9 cellular contexts compared by ENCODE assay signal in genomic region chr13:45847554-45848224, GRCh38. TPM values are rescaled to one million over a fixed set of nuclear protein-coding genes. Genes with fewer than 3 reads are reported as not detected.
DNase-seq lines count a peak whose midpoint lies in the region; ATAC-seq, FAIRE-seq and TF ChIP-seq lines count a peak whose summit lies in the region.
"Had no signal": no experiment of that assay in that cellular context is flagged by ENCODE, and none has a peak within 500 bp of the region (broad histone marks: within the 10 kb centered on the region; RNA-seq: fewer than 3 reads in every experiment).

No MANE protein-coding gene starts in this region.

- H3K9me3 ChIP-seq in right lobe of liver (no peaks in the 10 kb centered on the region), HepG2 (ENCODE audit: low read length) (no peaks in the 10 kb centered on the region), GM12878 (replicated peaks; ENCODE audit: control insufficient read depth, insufficient read depth, low read length) (no peaks in the 10 kb centered on the region)

- DNase-seq in right lobe of liver, result peak in 1 of 3 donors; percentile 47
- no peak for DNase-seq in HepG2 (ENCODE audit: low spot score)
- peak; percentile 63 for DNase-seq in NOMO-1 treated with dmso at 0.1 percent for 144 hours (lab: John Stamatoyannopoulos, UW; ENCODE audit: unreplicated experiment)
- DNase-seq in GM12878 (ENCODE audit: low read depth, low spot score), result no peak
- DNase-seq in renal cortical epithelial cell (ENCODE audit: low read depth), result peak; percentile 85
- DNase-seq in NCI-H146 (lab: John Stamatoyannopoulos, UW), result no peak
- DNase-seq in NCI-H1436 treated with DMSO at 0.1 percent for 48 hours (lab: John Stamatoyannopoulos, UW), result no peak

- H2AFZ ChIP-seq in HepG2 (ENCODE audit: low read length) (no peak overlapping the region), GM12878 (ENCODE audit: control insufficient read depth, low read depth, low read length) (no peak overlapping the region)

- RAD21 ChIA-PET in GM12878 (lab: Charles Lee; ENCODE audit: unreplicated experiment), result no interaction called here

- BruUV-seq in HepG2 (replicated peaks; lab: Mats Ljungman, UMichigan) (no TSS peak), GM12878 (replicated peaks; lab: Mats Ljungman, UMichigan) (no TSS peak)

- POLR2A ChIA-PET in HepG2 (lab: Yijun Ruan, JAX) (no interaction called here), GM12878 (lab: Charles Lee) (interaction anchor here (0.6 kb wide), 1 partner anchor 128 kb away, joined by 3 read pairs; no protein-coding TSS in a partner anchor)

- ATAC-seq in right lobe of liver (peak; percentile 56 to 74 (median 68)), HepG2 (no peak), GM12878 (peak; percentile 74), GM18870 (IDR thresholded peaks at IDR 0.05; ENCODE audit: unreplicated experiment) (no peak)

- H3K4me1 ChIP-seq in right lobe of liver (peaks cover 0 to 6% (median under 1%) of the 10 kb centered on the region in 4 donors), HepG2 (ENCODE audit: insufficient read depth, low read length) (no peaks in the 10 kb centered on the region), GM12878 (ENCODE audit: control insufficient read depth, insufficient read depth, low read length) (peaks cover 11% of the 10 kb centered on the region)

- FAIRE-seq in HepG2 (lab: Jason Lieb, UNC) (no peak), GM12878 (lab: Jason Lieb, UNC) (no peak)

- H3K79me2 ChIP-seq in HepG2 (ENCODE audit: insufficient read depth, low read length) (no peaks in the 10 kb centered on the region), GM12878 (ENCODE audit: control insufficient read depth, insufficient read depth, low read length) (no peaks in the 10 kb centered on the region)

- H3K27me3 ChIP-seq in right lobe of liver (peaks cover 5 to 9% of the 10 kb centered on the region in 2 donors), HepG2 (ENCODE audit: control insufficient read depth in 1 of 2, insufficient read depth in 2 of 2, low read length in 2 of 2) (peaks cover 6 to 75% of the 10 kb centered on the region in 2 experiments), GM12878 (replicated peaks in 1 of 2; ENCODE audit: control insufficient read depth in 2 of 2, insufficient read depth in 2 of 2, low read length in 1 of 2) (peaks cover 0 to 30% of the 10 kb centered on the region in 2 experiments)

- H4K20me1 ChIP-seq in HepG2 (ENCODE audit: insufficient read depth, low read length) (no peaks in the 10 kb centered on the region), GM12878 (ENCODE audit: control insufficient read depth, insufficient read depth) (no peaks in the 10 kb centered on the region)

- H3K27ac ChIP-seq in right lobe of liver (no peak overlapping the region), HepG2 (ENCODE audit: extremely low read length, insufficient read depth, low read length) (no peak overlapping the region), GM12878 (ENCODE audit: control insufficient read depth, insufficient read depth) (no peak overlapping the region)

- H3K4me3 ChIP-seq in right lobe of liver (no peak overlapping the region), HepG2 (replicated peaks in 1 of 3; ENCODE audit: insufficient read depth in 1 of 3, low read depth in 2 of 3, low read length in 3 of 3) (no peak overlapping the region), GM12878 (no peak overlapping the region)

- H3K9ac ChIP-seq in HepG2 (ENCODE audit: insufficient read depth, low read depth, low read length) (no peak overlapping the region), GM12878 (ENCODE audit: control insufficient read depth, insufficient read depth, low read length) (no peak overlapping the region)

- SMC1A ChIA-PET in GM12878 (lab: Charles Lee; ENCODE audit: uncharacterized antibody, unreplicated experiment), result no interaction called here

- TF ChIP-seq RAD21 in HepG2 (CRISPR knock-in tag; IDR thresholded peaks at IDR 0.05), result no peak
- TF ChIP-seq RAD21 in GM12878 (IDR thresholded peaks at IDR 0.05; ENCODE audit: insufficient read depth, low read depth, low read length), result no peak

- H3K36me3 ChIP-seq in right lobe of liver (no peaks in the 10 kb centered on the region), HepG2 (replicated peaks in 1 of 2; ENCODE audit: control insufficient read depth in 1 of 2, insufficient read depth in 2 of 2, low read length in 2 of 2) (no peaks in the 10 kb centered on the region; a peak in 1 of 5 replicates), GM12878 (ENCODE audit: control insufficient read depth in 2 of 2, insufficient read depth in 2 of 2, low read length in 1 of 2) (no peaks in the 10 kb centered on the region)

- TF ChIP-seq CTCF in right lobe of liver (IDR thresholded peaks at IDR 0.05) (no peak), HepG2 (CRISPR knock-in tag; IDR thresholded peaks at IDR 0.05) (no peak), GM12878 (IDR thresholded peaks at IDR 0.05 in 2 of 3, conservative IDR thresholded peaks at IDR 0.05 in 1 of 3; ENCODE audit: control insufficient read depth in 2 of 3, extremely low read depth in 1 of 3, insufficient read depth in 1 of 3, low read depth in 3 of 3, low read length in 3 of 3) (no peak)

- in situ Hi-C loops in HepG2 (cut with HindIII; ENCODE audit: extremely low pct_ligation_motif_present, low pct_unique_long_range_greater_than_20kb), result no loop called here
- in situ Hi-C loops in GM12878 (cut with MboI), result no loop called here

- TF ChIP-seq EP300 in HepG2 (IDR thresholded peaks at IDR 0.05; ENCODE audit: low read depth in 2 of 2, low read length in 2 of 2) (no peak), HepG2 (CRISPR knock-in tag; IDR thresholded peaks at IDR 0.05; ENCODE audit: borderline replicate concordance) (no peak), GM12878 (IDR thresholded peaks at IDR 0.05; ENCODE audit: borderline replicate concordance in 1 of 2, control insufficient read depth in 1 of 2, low read depth in 2 of 2, low read length in 2 of 2) (no peak)

- no peak overlapping the region for H3K4me2 ChIP-seq in HepG2 (ENCODE audit: low read depth, low read length)
- peak overlapping the region; percentile 58; the same call in 1 of the 2 replicates for H3K4me2 ChIP-seq in GM12878 (ENCODE audit: control insufficient read depth, insufficient read depth)

- no peak for TF ChIP-seq POLR2A in right lobe of liver (IDR thresholded peaks at IDR 0.05)
- no peak for TF ChIP-seq POLR2A in HepG2 (IDR thresholded peaks at IDR 0.05; ENCODE audit: insufficient read depth in 1 of 2, low read depth in 2 of 2, low read length in 2 of 2)
- no peak for TF ChIP-seq POLR2A in GM12878 (IDR thresholded peaks at IDR 0.05; ENCODE audit: low read depth, low read length)

- CTCF ChIA-PET in HepG2 (lab: Yijun Ruan, JAX; ENCODE audit: low intra/inter-chr PET ratio, low total read pairs) (no interaction called here), GM12878 (lab: Yijun Ruan, JAX) (interaction anchor here (1.0 to 1.4 kb wide), 2 partner anchors 31 to 32 kb away, joined by 3 to 4 read pairs; no protein-coding TSS in a partner anchor)

- intact Hi-C loops in right lobe of liver (cut with DNase I) (no loop called here), HepG2 (cut with micrococcal nuclease; ENCODE audit: unreplicated experiment) (no loop called here), GM12878 (cut with micrococcal nuclease; ENCODE audit: unreplicated experiment) (no loop called here)

- WGBS in right lobe of liver (ENCODE audit: insufficient coverage, low coverage, low lambda C conversion rate, missing lambda C conversion rate), result 37% methylated on average over 12 of the region's 13 CpGs
- 30% methylated on average over 11 of the region's 13 CpGs for WGBS in HepG2 (ENCODE audit: low lambda C conversion rate)
- 15% methylated on average over 13 of the region's 13 CpGs for WGBS in GM12878 (ENCODE audit: insufficient coverage, insufficient replicate concordance, low lambda C conversion rate, missing lambda C conversion rate)

TF ChIP-seq in GM12878, 131 proteins besides CTCF, POLR2A, EP300 and RAD21 (continues in another document):
- TF ChIP-seq ZNF622 (IDR thresholded peaks at IDR 0.05), result no peak

RNA-seq across cellular contexts. Expression of gene SIAH3, which starts 3.9 kb away (rescaled TPM):
- total RNA-seq in right lobe of liver, result not detected
- not detected in 2 replicates for total RNA-seq in HepG2 (2016; rRNA removed; fragmentation: Illumina TruSeq; extraction: Trizol)
- total RNA-seq in HepG2 (2016; cell fraction: cytosol; rRNA removed; fragmentation: Illumina TruSeq; extraction: Trizol; ENCODE audit: low read depth), result not detected in 2 replicates
- total RNA-seq in HepG2 (2016; cell fraction: insoluble cytoplasmic fraction; rRNA removed; fragmentation: Illumina TruSeq; extraction: Trizol), result not detected in 2 replicates
- total RNA-seq in HepG2 (2016; cell fraction: membrane; rRNA removed; fragmentation: Illumina TruSeq; extraction: Trizol), result not detected in 2 replicates
- not detected in 2 replicates for total RNA-seq in HepG2 (2016; cell fraction: nucleus; rRNA removed; fragmentation: Illumina TruSeq; extraction: Trizol)
- polyA plus RNA-seq in HepG2 (2011; rRNA removed), result not detected in 2 replicates
- not detected in 2 replicates for polyA plus RNA-seq in HepG2 (2011; cell fraction: cytosol; rRNA removed)
- polyA plus RNA-seq in HepG2 (2011; cell fraction: nucleus; rRNA removed), result not detected in 2 replicates
- 0.01 TPM in 1 of 2 replicates, not detected in the other for polyA plus RNA-seq in HepG2 (2012)
- not detected in 2 replicates for polyA plus RNA-seq in HepG2 (2016; cell fraction: cytosol; fragmentation: Illumina TruSeq; extraction: Trizol; ENCODE audit: low read depth)
- polyA plus RNA-seq in HepG2 (2016; cell fraction: insoluble cytoplasmic fraction; fragmentation: Illumina TruSeq; extraction: Trizol; ENCODE audit: low read depth), result not detected in 2 replicates
- polyA plus RNA-seq in HepG2 (2016; cell fraction: membrane; fragmentation: Illumina TruSeq; extraction: Trizol; ENCODE audit: low read depth), result not detected in 2 replicates
- polyA plus RNA-seq in HepG2 (2016; cell fraction: nucleus; fragmentation: Illumina TruSeq; extraction: Trizol; ENCODE audit: insufficient read depth, low read depth), result not detected in 2 replicates
- polyA minus RNA-seq in HepG2 (2011; rRNA and poly(A)+ RNA removed; ENCODE audit: low replicate concordance), result not detected in 2 replicates
- polyA minus RNA-seq in HepG2 (2011; cell fraction: cytosol; rRNA and poly(A)+ RNA removed), result not detected in 2 replicates
- polyA minus RNA-seq in HepG2 (2011; cell fraction: nucleus; rRNA and poly(A)+ RNA removed), result not detected in 2 replicates
- not detected in 2 replicates for total RNA-seq in GM12878 (2013; cell fraction: nucleolus; rRNA removed)
- total RNA-seq in GM12878 (2014; rRNA removed), result not detected in 2 replicates
- not detected in 2 replicates for total RNA-seq in GM12878 (2014; rRNA removed; fragmentation: Illumina TruSeq; extraction: Trizol)
- not detected in 2 replicates for total RNA-seq in GM12878 (2021)
- polyA plus RNA-seq in GM12878 (2011; ENCODE audit: low read depth), result not detected
- not detected in 2 replicates for polyA plus RNA-seq in GM12878 (2011; rRNA removed)
- polyA plus RNA-seq in GM12878 (2011; cell fraction: cytosol; rRNA removed), result not detected in 2 replicates
- polyA plus RNA-seq in GM12878 (2011; cell fraction: nucleus; rRNA removed), result not detected in 2 replicates
- polyA plus RNA-seq in GM12878 (2012), result not detected in 2 replicates
- not detected in 2 replicates for polyA plus RNA-seq in GM12878 (2014; fragmentation: Illumina TruSeq; extraction: Trizol)
- not detected for polyA plus RNA-seq in GM12878 (2014; fragmentation: Nextera tagmentation; extraction: Ambion mirVana)
- polyA plus RNA-seq in GM12878 (2014; rRNA removed), result not detected in 2 replicates
- not detected for polyA plus RNA-seq in GM12878 (2016; fragmentation: Nextera tagmentation; extraction: Ambion mirVana)
- polyA minus RNA-seq in GM12878 (2011; rRNA and poly(A)+ RNA removed), result not detected in 2 replicates
- not detected in 2 replicates for polyA minus RNA-seq in GM12878 (2011; cell fraction: cytosol; rRNA and poly(A)+ RNA removed)
- not detected in 2 replicates for polyA minus RNA-seq in GM12878 (2011; cell fraction: nucleus; rRNA and poly(A)+ RNA removed)
- total RNA-seq in renal cortical epithelial cell, result under 0.01 and 0.60 TPM in 2 replicates
- total RNA-seq: subcutaneous adipose tissue had no signal

Comparison
In these comparisons a context has a peak if more than half of its experiments do, and no peak if none do; other contexts are left out.
1. ATAC-seq: peak in right lobe of liver (4 of 4) and GM12878 (single experiment); none in HepG2 (single experiment) and GM18870 (single experiment).
2. DNase-seq: peak in NOMO-1 treated with dmso at 0.1 percent for 144 hours (single experiment) and renal cortical epithelial cell (single experiment); none in HepG2 (single experiment), GM12878 (single experiment), NCI-H146 (single experiment) and NCI-H1436 treated with DMSO at 0.1 percent for 48 hours (single experiment).